ENCODE assay signal across 34 cellular contexts in genomic region chr17:13131211-13131610, GRCh38.
"Had no signal": no experiment of that assay in that cellular context is flagged by ENCODE, and none has a peak within 500 bp of the region (broad histone marks: within the 10 kb centered on the region; RNA-seq: fewer than 3 reads in every experiment).

No MANE protein-coding gene starts in this region.

- H3K4me2 ChIP-seq: KMS-11 had no signal

- H3K4me3 ChIP-seq: MG63 had no signal

- DNase-seq: Karpas-422, Kasumi-1, MG63, MM.1S, MV-4-11, NCI-H1048, NCI-H1092, NCI-H1092 treated with DMSO at 0.1 percent for 48 hours, NCI-H1105, NCI-H1105 treated with DMSO at 0.1 percent for 48 hours, NCI-H1417, NCI-H1417 treated with DMSO at 0.1 percent for 48 hours, NCI-H1436, NCI-H1436 treated with DMSO at 0.1 percent for 48 hours, NCI-H146, NCI-H1694, NCI-H1694 treated with DMSO at 0.1 percent for 48 hours, NCI-H187, NCI-H187 treated with DMSO at 0.1 percent for 48 hours, NCI-H1930, NCI-H2029, NCI-H2029 treated with DMSO at 0.1 percent for 48 hours, NCI-H2081, NCI-H2081 treated with DMSO at 0.1 percent for 48 hours, NCI-H2107, NCI-H2171, NCI-H2171 treated with DMSO at 0.1 percent for 48 hours, NCI-H2227 treated with DMSO at 0.1 percent for 48 hours, NCI-H226, NCI-H345, NCI-H446, NCI-H446 treated with DMSO at 0.1 percent for 48 hours, NCI-H510A had no signal

- H3K27ac ChIP-seq: KMS-11 had no signal

- H3K27me3 ChIP-seq: MG63 had no signal

- H3K9ac ChIP-seq: KMS-11 had no signal

- H3K9me3 ChIP-seq: MG63 had no signal

- H3K36me3 ChIP-seq: MG63 had no signal
